17 cellular contexts compared by ENCODE assay signal in the genomic region with DNA sequence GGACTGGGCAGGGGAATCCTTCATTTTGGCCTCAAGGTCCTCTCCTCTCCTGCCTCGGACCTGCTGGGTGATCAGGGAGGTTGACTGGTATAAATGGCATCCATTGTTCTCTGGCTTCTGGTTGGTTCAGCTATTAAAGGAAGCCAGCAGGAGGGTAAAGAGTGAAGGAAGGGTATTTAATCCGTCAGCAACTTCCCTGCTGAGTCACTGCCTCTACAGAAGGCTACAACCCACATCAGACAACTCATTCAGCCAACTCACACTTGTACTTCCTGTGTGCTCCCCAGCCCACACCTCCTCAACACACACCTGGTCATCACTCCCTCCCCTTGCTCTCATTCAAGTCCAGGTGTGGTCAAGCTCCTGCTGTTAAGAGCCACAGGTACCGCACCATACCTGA.
DNase-seq lines count a peak whose midpoint lies in the region; ATAC-seq and TF ChIP-seq lines count a peak whose summit lies in the region.
"Had no signal": no experiment of that assay in that cellular context is flagged by ENCODE, and none has a peak within 500 bp of the region (broad histone marks: within the 10 kb centered on the region; RNA-seq: fewer than 3 reads in every experiment).

No MANE protein-coding gene starts in this region.

- H3K27ac ChIP-seq in HUES64 (ENCODE audit: low read depth, low read length) (peak overlapping the region; percentile 46; the same call in 1 of the 2 replicates), RWPE2 (ENCODE audit: poor library complexity, severe bottlenecking) (no peak overlapping the region), lower lobe of right lung (no peak overlapping the region), SJCRH30 (no peak overlapping the region)
- H3K27ac ChIP-seq: dorsolateral prefrontal cortex, neutrophil, sigmoid colon, vagina had no signal

- H3K36me3 ChIP-seq in HUES64 (ENCODE audit: insufficient read depth, low read length) (no peaks in the 10 kb centered on the region), RWPE2 (ENCODE audit: low read depth) (no peaks in the 10 kb centered on the region), lower lobe of right lung (no peaks in the 10 kb centered on the region), SJCRH30 (no peaks in the 10 kb centered on the region)
- H3K36me3 ChIP-seq: HAP-1, neutrophil, sigmoid colon, vagina had no signal

- ATAC-seq in RWPE2 (ENCODE audit: low read depth) (peak; percentile 75), lower lobe of right lung (no peak), HG03469 (IDR thresholded peaks at IDR 0.05; ENCODE audit: unreplicated experiment) (no peak), GM21723 (IDR thresholded peaks at IDR 0.05; ENCODE audit: unreplicated experiment) (no peak)
- ATAC-seq: Panc1 had no signal

- no peak overlapping the region for H3K9ac ChIP-seq in HUES64 (ENCODE audit: low read depth, low read length)

- no peaks in the 10 kb centered on the region for H3K27me3 ChIP-seq in HUES64 (ENCODE audit: insufficient read depth, low read length)
- H3K27me3 ChIP-seq in RWPE2 (ENCODE audit: insufficient read depth, poor library complexity, severe bottlenecking): no peaks in the 10 kb centered on the region
- H3K27me3 ChIP-seq in lower lobe of right lung (ENCODE audit: low read depth): no peaks in the 10 kb centered on the region
- no peaks in the 10 kb centered on the region for H3K27me3 ChIP-seq in SJCRH30
- H3K27me3 ChIP-seq: neutrophil, sigmoid colon, vagina had no signal

- 0 out of 2 replicates have a peak, but pooled peaks cover 4% of the 10 kb centered on the region for H3K9me3 ChIP-seq in HUES64 (ENCODE audit: insufficient read depth, low read depth, low read length)
- H3K9me3 ChIP-seq in RWPE2 (ENCODE audit: severe bottlenecking): no peaks in the 10 kb centered on the region
- H3K9me3 ChIP-seq in lower lobe of right lung: no peaks in the 10 kb centered on the region
- H3K9me3 ChIP-seq in SJCRH30 (replicated peaks): 0 out of 2 replicates have a peak, but pooled peaks cover 3% of the 10 kb centered on the region
- H3K9me3 ChIP-seq: HAP-1, neutrophil, vagina had no signal

- H3K4me1 ChIP-seq in HUES64 (ENCODE audit: insufficient read depth, low read length): peaks cover 7% of the 10 kb centered on the region
- no peaks in the 10 kb centered on the region for H3K4me1 ChIP-seq in RWPE2 (ENCODE audit: insufficient read depth, poor library complexity, severe bottlenecking)
- H3K4me1 ChIP-seq in lower lobe of right lung: no peaks in the 10 kb centered on the region
- H3K4me1 ChIP-seq in SJCRH30: no peaks in the 10 kb centered on the region
- H3K4me1 ChIP-seq: HAP-1, sigmoid colon, vagina had no signal

- intact Hi-C loops in lower lobe of right lung (cut with DNase I): no loop called here

- TF ChIP-seq CTCF in RWPE2 (IDR thresholded peaks at IDR 0.05; ENCODE audit: poor library complexity, severe bottlenecking) (no peak), lower lobe of right lung (IDR thresholded peaks at IDR 0.05) (no peak)

- DNase-seq in DMS53 (lab: John Stamatoyannopoulos, UW) (peak; percentile 85), RWPE2 (ENCODE audit: low spot score) (no peak), iPS-NIHi7 (ENCODE audit: extremely low spot score) (peak; percentile 41), lower lobe of right lung (no peak), SJCRH30 (no peak)
- DNase-seq: activated CD4-positive, alpha-beta T cell treated with anti-CD3 and anti-CD28 coated beads, Interleukin-2, amount 50 U/mL, for 48 hours; dorsolateral prefrontal cortex; NCI-H1092; sigmoid colon; stimulated activated naive CD4-positive, alpha-beta T cell treated with Interleukin-2 at 50 U/mL for 16 hours had no signal

- 53% methylated on average over 3 of the region's 3 CpGs for WGBS in HUES64

- H3K4me3 ChIP-seq in HUES64 (ENCODE audit: low read length) (no peak overlapping the region), RWPE2 (ENCODE audit: severe bottlenecking) (no peak overlapping the region), lower lobe of right lung (no peak overlapping the region), SJCRH30 (no peak overlapping the region)
- H3K4me3 ChIP-seq: dorsolateral prefrontal cortex, HAP-1, sigmoid colon, vagina had no signal

Comparison
In these comparisons a context has a peak if more than half of its experiments do, and no peak if none do; other contexts are left out.
1. DNase-seq: peak in DMS53 (single experiment) and iPS-NIHi7 (single experiment); none in RWPE2 (single experiment), lower lobe of right lung (single experiment) and SJCRH30 (0 of 2).